3 cellular contexts compared by ENCODE assay signal in genomic region chr2:187774551-187775071, GRCh38.
TF ChIP-seq lines count a peak whose summit lies in the region.

No MANE protein-coding gene starts in this region.

TF ChIP-seq in GM12878, 131 proteins besides CTCF, POLR2A, EP300 and RAD21:
- TF ChIP-seq JUNB (IDR thresholded peaks at IDR 0.05) (no peak), ATF7 (IDR thresholded peaks at IDR 0.05; ENCODE audit: low read depth) (peak; percentile 28; the same call in 1 of the 2 replicates)

TF ChIP-seq in HepG2, 621 proteins besides CTCF, POLR2A, EP300 and RAD21:
- TF ChIP-seq SNAPC5 (CRISPR knock-in tag; IDR thresholded peaks at IDR 0.05; ENCODE audit: borderline replicate concordance) (no peak), ZNF512 (CRISPR knock-in tag; IDR thresholded peaks at IDR 0.05) (no peak), ZBTB42 (CRISPR knock-in tag; IDR thresholded peaks at IDR 0.05) (no peak), SIN3B (IDR thresholded peaks at IDR 0.05; ENCODE audit: low read length) (no peak), TRAFD1 (CRISPR knock-in tag; IDR thresholded peaks at IDR 0.05; ENCODE audit: borderline replicate concordance) (no peak), FOXO1 (CRISPR knock-in tag; IDR thresholded peaks at IDR 0.05) (no peak), ZNF772 (CRISPR knock-in tag; IDR thresholded peaks at IDR 0.05) (no peak), ZNF326 (CRISPR knock-in tag; IDR thresholded peaks at IDR 0.05; ENCODE audit: borderline replicate concordance) (no peak), SALL1 (CRISPR knock-in tag; IDR thresholded peaks at IDR 0.05) (no peak), MAZ (IDR thresholded peaks at IDR 0.05; ENCODE audit: borderline replicate concordance, low read depth, low read length) (no peak), MAZ (CRISPR knock-in tag; IDR thresholded peaks at IDR 0.05; ENCODE audit: low read depth) (no peak), TOPORS (CRISPR knock-in tag; IDR thresholded peaks at IDR 0.05) (no peak), ARNT2 (CRISPR knock-in tag; IDR thresholded peaks at IDR 0.05; ENCODE audit: low read depth) (no peak), PHF21A (CRISPR knock-in tag; IDR thresholded peaks at IDR 0.05) (no peak), NFRKB (IDR thresholded peaks at IDR 0.05) (no peak), MAF1 (CRISPR knock-in tag; IDR thresholded peaks at IDR 0.05; ENCODE audit: borderline replicate concordance) (no peak), ZBTB26 (CRISPR knock-in tag; IDR thresholded peaks at IDR 0.05; ENCODE audit: borderline replicate concordance) (no peak), KLF12 (CRISPR knock-in tag; IDR thresholded peaks at IDR 0.05; ENCODE audit: borderline replicate concordance) (no peak), PITX1 (CRISPR knock-in tag; IDR thresholded peaks at IDR 0.05) (no peak)

TF ChIP-seq in WTC11, 78 proteins besides CTCF, POLR2A, EP300 and RAD21:
- TF ChIP-seq ERG (CRISPR knock-in tag; IDR thresholded peaks at IDR 0.05) (no peak), ZBTB43 (CRISPR knock-in tag; IDR thresholded peaks at IDR 0.05) (no peak), ZNF396 (CRISPR knock-in tag; IDR thresholded peaks at IDR 0.05; ENCODE audit: borderline replicate concordance) (no peak)
